ENCODE assay signal across 19 cellular contexts in the genomic region with DNA sequence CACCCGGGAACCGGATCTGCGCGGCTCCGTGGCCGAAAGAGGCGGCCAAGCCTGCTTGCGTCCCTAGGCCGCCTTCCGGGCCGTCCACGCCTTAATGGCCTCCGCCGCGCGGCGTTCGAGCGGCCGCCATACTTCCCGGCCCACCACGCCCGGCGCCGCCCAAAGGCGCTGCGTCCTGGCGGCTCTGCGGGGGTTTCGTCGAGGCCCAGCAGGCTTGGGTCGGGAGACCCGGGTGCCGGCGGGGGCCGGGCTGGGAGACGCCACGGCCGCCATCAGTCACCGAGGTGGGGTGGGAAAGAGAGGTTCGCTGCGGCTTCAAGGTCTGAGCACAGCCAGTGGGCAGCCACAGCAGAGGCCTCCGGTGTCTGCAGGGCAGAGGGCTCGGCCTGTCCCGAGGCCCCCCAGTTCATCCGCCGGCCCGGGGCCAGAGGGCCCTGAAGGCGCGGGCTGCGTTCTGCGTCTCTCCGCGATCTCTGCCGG.
DNase-seq lines count a peak whose midpoint lies in the region; ATAC-seq, FAIRE-seq and TF ChIP-seq lines count a peak whose summit lies in the region.
"Had no signal": no experiment of that assay in that cellular context is flagged by ENCODE, and none has a peak within 500 bp of the region (broad histone marks: within the 10 kb centered on the region; RNA-seq: fewer than 3 reads in every experiment).

No MANE protein-coding gene starts in this region.

- no peaks in the 10 kb centered on the region for H3K4me1 ChIP-seq in kidney (ENCODE audit: control insufficient read depth in 1 of 2, insufficient read depth in 1 of 2, low read depth in 1 of 2, low read length in 2 of 2)
- H3K4me1 ChIP-seq: Peyer's patch had no signal

- H3K9me3 ChIP-seq in kidney (ENCODE audit: control insufficient read depth in 1 of 2, low read length in 2 of 2): no peaks in the 10 kb centered on the region
- H3K9me3 ChIP-seq: Peyer's patch had no signal

- H3K9ac ChIP-seq in kidney (ENCODE audit: low read length in 2 of 2): no peak overlapping the region

- intact Hi-C loops in kidney (cut with DNase I): no loop called here

- no peak for FAIRE-seq in kidney (lab: Jason Lieb, UNC)
- FAIRE-seq: G401.6 had no signal

- no peaks in the 10 kb centered on the region for H3K36me3 ChIP-seq in kidney (ENCODE audit: control insufficient read depth in 1 of 2, insufficient read depth in 2 of 2, low read length in 2 of 2)
- H3K36me3 ChIP-seq: Peyer's patch had no signal

- ATAC-seq in HG02642 (IDR thresholded peaks at IDR 0.05; ENCODE audit: poor library complexity, unreplicated experiment): no peak
- no peak for ATAC-seq in HG03457 (IDR thresholded peaks at IDR 0.05; ENCODE audit: unreplicated experiment)

- TF ChIP-seq CTCF in kidney (IDR thresholded peaks at IDR 0.05; ENCODE audit: borderline replicate concordance, extremely low read depth, insufficient read depth): no peak

- no peak overlapping the region for H3K27ac ChIP-seq in kidney (ENCODE audit: low read depth in 2 of 2, low read length in 2 of 2)
- H3K27ac ChIP-seq: Peyer's patch had no signal

- H3K4me3 ChIP-seq in kidney (ENCODE audit: low read length in 2 of 2) (no peak overlapping the region), skeletal muscle cell (ENCODE audit: low read depth, low read length) (peak overlapping the region; percentile 30)
- H3K4me3 ChIP-seq: Peyer's patch had no signal

- peak; percentile 6 for DNase-seq in activated gamma-delta T cell (lab: John Stamatoyannopoulos, UW)
- DNase-seq in activated gamma-delta T cell treated with Interleukin-2 at 50 U/mL for 16 hours: no peak
- DNase-seq in RPMI7951 (ENCODE audit: low read depth): peak; percentile 76
- peak; percentile 48 for DNase-seq in kidney
- no peak for DNase-seq in skeletal muscle cell (ENCODE audit: low read depth)
- no peak for DNase-seq in GOT3 (lab: John Stamatoyannopoulos, UW)
- DNase-seq: 8988T, DND-41, H7, HFFc6, MM.1S, NCI-H1092, NCI-H1436 treated with DMSO at 0.1 percent for 48 hours, NCI-H2081 treated with DMSO at 0.1 percent for 48 hours, Peyer's patch, Right ventricle myocardium superior had no signal

Comparison
In these comparisons a context has a peak if more than half of its experiments do, and no peak if none do; other contexts are left out.
1. DNase-seq: peak in activated gamma-delta T cell (single experiment), RPMI7951 (single experiment) and kidney (single experiment); none in activated gamma-delta T cell treated with Interleukin-2 at 50 U/mL for 16 hours (single experiment), skeletal muscle cell (single experiment) and GOT3 (single experiment).